8 cellular contexts compared by ENCODE assay signal in the genomic region with DNA sequence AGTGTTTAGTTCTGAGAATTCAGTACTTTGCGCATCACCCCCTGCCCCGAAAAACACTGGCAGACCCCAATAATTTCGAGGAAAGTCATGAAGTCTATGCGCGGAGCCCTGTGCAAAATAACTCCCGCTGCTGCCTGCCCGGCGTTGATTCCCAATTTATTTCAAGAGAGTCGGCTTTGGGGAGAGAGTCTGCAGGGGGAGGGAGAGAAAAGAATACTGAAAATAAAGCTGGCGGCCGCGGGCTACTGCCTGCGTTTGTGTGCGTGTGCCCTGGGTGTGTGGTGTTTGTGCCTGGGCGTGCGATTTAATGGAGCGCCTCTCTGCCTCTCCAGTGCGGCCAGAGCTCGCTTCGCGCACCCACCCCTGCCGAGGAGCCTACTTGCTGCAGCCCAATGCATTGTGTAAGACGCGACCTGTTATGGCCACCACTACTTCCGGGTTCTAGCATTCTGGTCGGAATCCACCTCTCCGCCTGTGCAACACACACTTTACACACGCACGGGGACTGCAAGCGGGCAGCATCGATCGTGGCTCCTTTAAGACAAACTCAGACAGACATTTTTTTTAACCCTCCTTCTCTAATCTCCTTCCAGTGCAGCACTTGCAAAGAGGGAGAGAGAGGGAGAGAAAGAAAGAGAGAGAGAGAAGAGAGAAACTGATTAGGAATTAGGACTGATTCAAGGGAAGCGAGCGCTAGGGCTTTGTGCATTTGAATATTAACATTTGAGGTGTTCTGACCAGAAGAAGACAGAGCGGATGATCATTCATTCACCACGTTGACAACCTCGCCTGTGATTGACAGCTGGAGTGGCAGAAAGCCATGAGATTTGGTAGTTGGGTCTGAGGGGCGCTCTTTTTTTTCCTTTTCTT. TPM values are rescaled to one million over a fixed set of nuclear protein-coding genes. Genes with fewer than 3 reads are reported as not detected.
DNase-seq lines count a peak whose midpoint lies in the region; ATAC-seq and TF ChIP-seq lines count a peak whose summit lies in the region.

A gene (plus strand): TSS at position 447 of the 870 bp plus-strand sequence. CDS start 732 bp downstream, outside the sequence.

- no peak for TF ChIP-seq CTCF in CD4-positive, alpha-beta T cell (IDR thresholded peaks at IDR 0.05)
- no peak for TF ChIP-seq CTCF in neural crest cell (conservative IDR thresholded peaks at IDR 0.05)

- no peaks in the 10 kb centered on the region for H3K36me3 Mint-ChIP-seq in CD4-positive, alpha-beta T cell (ENCODE audit: low read depth)
- peaks cover 13% of the 10 kb centered on the region for H3K36me3 Mint-ChIP-seq in neural crest cell (ENCODE audit: low read depth)

- POLR2A ChIA-PET in CD4-positive, alpha-beta T cell (lab: Charles Lee) = no interaction called here

- peaks cover 93% of the 10 kb centered on the region for H3K27me3 Mint-ChIP-seq in CD4-positive, alpha-beta T cell
- peaks cover 89% of the 10 kb centered on the region for H3K27me3 Mint-ChIP-seq in neural crest cell (ENCODE audit: low read depth)

- H3K9me3 Mint-ChIP-seq in CD4-positive, alpha-beta T cell = no peaks in the 10 kb centered on the region
- no peaks in the 10 kb centered on the region for H3K9me3 Mint-ChIP-seq in neural crest cell

- ATAC-seq in CD4-positive, alpha-beta T cell (ENCODE audit: poor library complexity) = no peak
- ATAC-seq in GM19324 (IDR thresholded peaks at IDR 0.05; ENCODE audit: low FRiP score, unreplicated experiment) (peak; percentile 39), HG03520 (IDR thresholded peaks at IDR 0.05; ENCODE audit: unreplicated experiment) (peak; percentile 84)

- CTCF ChIA-PET in CD4-positive, alpha-beta T cell (lab: Charles Lee) = no interaction called here

- peaks cover 93% of the 10 kb centered on the region for H3K27me3 ChIP-seq in CD4-positive, alpha-beta T cell (ENCODE audit: control insufficient read depth, insufficient read depth, low read length)

- WGBS in adipose tissue, 3 donors = 0% methylated on average over 38 of the region's 38 CpGs

- intact Hi-C loops in CD4-positive, alpha-beta T cell (cut with DNase I, micrococcal nuclease) = no loop called here

- DNase-seq in CD4-positive, alpha-beta T cell = no peak
- DNase-seq in NCI-H524 (lab: John Stamatoyannopoulos, UW) (peak; percentile 83 to 92), glomerular visceral epithelial cell (ENCODE audit: extremely low spot score) (peak; percentile 89), neural crest cell (ENCODE audit: low read depth, low spot score) (peak; percentile 67), OCI-M2 (lab: John Stamatoyannopoulos, UW; ENCODE audit: unreplicated experiment) (no peak)

- no peak within 1 kb of the TSS for H3K27ac ChIP-seq in CD4-positive, alpha-beta T cell (ENCODE audit: low read depth, low read length)
- H3K27ac ChIP-seq in adipose tissue (ENCODE audit: low read depth, low read length) = peak within 1 kb of the TSS; percentile 80

- no peaks in the 10 kb centered on the region for H3K9me3 ChIP-seq in CD4-positive, alpha-beta T cell (ENCODE audit: control insufficient read depth, low read length)

- peak within 1 kb of the TSS; percentile 71 for H3K4me3 Mint-ChIP-seq in CD4-positive, alpha-beta T cell
- peak within 1 kb of the TSS; percentile 96 for H3K4me3 Mint-ChIP-seq in neural crest cell

- H3K27ac Mint-ChIP-seq in CD4-positive, alpha-beta T cell = no peak within 1 kb of the TSS
- peak within 1 kb of the TSS; percentile 98 for H3K27ac Mint-ChIP-seq in neural crest cell (ENCODE audit: unreplicated experiment)

- H3K4me1 Mint-ChIP-seq in CD4-positive, alpha-beta T cell (ENCODE audit: low read depth) = peaks cover 42% of the 10 kb centered on the region
- peaks cover 43% of the 10 kb centered on the region for H3K4me1 Mint-ChIP-seq in neural crest cell

RNA-seq across cellular contexts. Expression of the gene that starts here (rescaled TPM):
- not detected for total RNA-seq in CD4-positive, alpha-beta T cell
- polyA plus RNA-seq in adipose tissue = 10 to 100 TPM; 13.7 to 27.3 (median 21.3) TPM
- 101 and 107 TPM in 2 replicates for total RNA-seq in neural crest cell

Comparison
In these comparisons a context has a peak if more than half of its experiments do, and no peak if none do; other contexts are left out.
1. RNA of the gene that starts here (total RNA-seq): 101 to 107 TPM in neural crest cell; not detected in CD4-positive, alpha-beta T cell; every median in the first group is over 10 times any median in the second.
2. DNase-seq: peak in NCI-H524 (2 of 2), glomerular visceral epithelial cell (single experiment) and neural crest cell (single experiment); none in CD4-positive, alpha-beta T cell (0 of 10) and OCI-M2 (single experiment).